ENCODE assay signal across 8 cellular contexts in the genomic region with DNA sequence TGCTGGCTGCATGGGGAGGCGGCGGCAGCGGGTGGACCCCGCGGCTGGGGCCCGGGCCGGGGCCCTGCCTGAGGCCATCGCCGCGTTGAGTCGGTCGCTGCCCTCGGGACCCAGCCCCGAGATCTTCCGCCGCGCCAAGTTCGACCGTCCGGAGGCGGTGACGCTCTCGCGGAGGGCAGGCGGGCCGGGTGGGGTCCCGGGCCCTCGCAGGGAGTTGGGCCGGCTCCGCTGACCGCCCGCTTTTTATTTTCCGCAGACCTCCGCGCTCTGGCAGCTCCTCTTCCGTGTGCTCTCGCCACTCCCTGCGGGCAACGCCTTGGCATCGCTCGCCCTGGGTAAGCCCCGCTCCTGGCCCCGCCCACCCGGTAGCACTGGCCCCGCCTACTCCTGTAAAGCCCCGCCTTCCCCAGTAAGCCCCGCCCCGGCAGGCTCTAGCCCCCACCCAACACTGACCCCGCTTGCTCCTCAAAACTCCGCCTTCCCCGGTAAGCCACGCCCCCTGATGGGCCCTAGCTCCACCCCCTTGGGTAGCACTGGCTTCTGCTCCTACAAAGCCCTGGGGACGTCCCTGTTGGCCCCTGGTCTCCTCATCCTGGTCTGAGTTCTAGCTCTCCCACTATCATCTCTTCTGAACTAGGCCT. TPM values are rescaled to one million over a fixed set of nuclear protein-coding genes. Genes with fewer than 3 reads are reported as not detected.
A peak's percentile ranks its signal among the peaks of the same experiment; 100 is the strongest.
DNase-seq lines count a peak whose midpoint lies in the region; ATAC-seq lines count a peak whose summit lies in the region.

No MANE protein-coding gene starts in this region.

- H3K9ac ChIP-seq in iPS-18a (ENCODE audit: low read length) = peak overlapping the region; percentile 74

- DNase-seq in NCI-H187 (lab: John Stamatoyannopoulos, UW) = peak; percentile 21 to 63
- no peak for DNase-seq in NCI-H187 treated with DMSO at 0.1 percent for 48 hours (lab: John Stamatoyannopoulos, UW)
- DNase-seq in M059J (ENCODE audit: low read depth) = peak; percentile 35
- peak; percentile 82 for DNase-seq in T-helper 2 cell treated with Interferon-gamma antibody and Interleukin-4, amounts not matched to agents 5 μg/mL and 100 μg/mL, for 36 hours (ENCODE audit: low spot score)
- DNase-seq in astrocyte of the hippocampus (ENCODE audit: low read depth, low spot score) = peak; percentile 57
- DNase-seq in stimulated activated CD4-positive, alpha-beta T cell treated with anti-CD3 and anti-CD28 coated beads, Interleukin-12 subunit alpha, Interleukin-12 subunit beta, amount 100 ng/mL, for 4 hours = peak; percentile 84

- H3K4me3 Mint-ChIP-seq in T-helper 2 cell treated with Interferon-gamma antibody and Interleukin-4, amounts not matched to agents 5 μg/mL and 100 μg/mL, for 36 hours = peak overlapping the region; percentile 87

- peak overlapping the region; percentile 76 for H3K4me3 ChIP-seq in iPS-18a (ENCODE audit: low read length)

- no peak for ATAC-seq in GM21619 (IDR thresholded peaks at IDR 0.05; ENCODE audit: unreplicated experiment)

- H3K4me1 Mint-ChIP-seq in T-helper 2 cell treated with Interferon-gamma antibody and Interleukin-4, amounts not matched to agents 5 μg/mL and 100 μg/mL, for 36 hours (ENCODE audit: low read depth) = peaks cover 8% of the 10 kb centered on the region

- peaks cover 11% of the 10 kb centered on the region for H3K36me3 Mint-ChIP-seq in T-helper 2 cell treated with Interferon-gamma antibody and Interleukin-4, amounts not matched to agents 5 μg/mL and 100 μg/mL, for 36 hours (ENCODE audit: low read depth)

- peaks cover 4% of the 10 kb centered on the region for H3K4me1 ChIP-seq in iPS-18a (ENCODE audit: control insufficient read depth, low read depth, low read length)

- no peaks in the 10 kb centered on the region for H3K9me3 Mint-ChIP-seq in T-helper 2 cell treated with Interferon-gamma antibody and Interleukin-4, amounts not matched to agents 5 μg/mL and 100 μg/mL, for 36 hours

- peak overlapping the region; percentile 53 for H3K27ac ChIP-seq in iPS-18a (ENCODE audit: low read length)

- H3K9me3 ChIP-seq in iPS-18a (ENCODE audit: control insufficient read depth, low read depth, low read length) = no peaks in the 10 kb centered on the region

- no peaks in the 10 kb centered on the region for H3K27me3 Mint-ChIP-seq in T-helper 2 cell treated with Interferon-gamma antibody and Interleukin-4, amounts not matched to agents 5 μg/mL and 100 μg/mL, for 36 hours (ENCODE audit: low read depth)

- H3K27me3 ChIP-seq in iPS-18a (ENCODE audit: control insufficient read depth, insufficient read depth, low read length) = peaks cover 32% of the 10 kb centered on the region

- H3K27ac Mint-ChIP-seq in T-helper 2 cell treated with Interferon-gamma antibody and Interleukin-4, amounts not matched to agents 5 μg/mL and 100 μg/mL, for 36 hours = peak overlapping the region; percentile 96

- no peaks in the 10 kb centered on the region for H3K36me3 ChIP-seq in iPS-18a (ENCODE audit: control insufficient read depth, low read depth, low read length)

RNA-seq across cellular contexts. Expression of a gene that starts 0.4 kb away (rescaled TPM):
- 10.2 and 22.4 TPM in 2 replicates for total RNA-seq in M059J (2014; rRNA removed; shearing (Covaris generic))

RNA-seq across cellular contexts. Expression of a gene that starts 4.8 kb away (rescaled TPM):
- not detected in 2 replicates for total RNA-seq in M059J (2014; rRNA removed; shearing (Covaris generic))

RNA-seq across cellular contexts. Expression of a gene that starts 16.9 kb away (rescaled TPM):
- 93.9 and 114 TPM in 2 replicates for total RNA-seq in M059J (2014; rRNA removed; shearing (Covaris generic))

RNA-seq across cellular contexts. Expression of a gene that starts 34.9 kb away (rescaled TPM):
- total RNA-seq in M059J (2014; rRNA removed; shearing (Covaris generic)) = 1.9 and 5.4 TPM in 2 replicates
